ENCODE assay signal across 1 cellular context in genomic region chr5:127696688-127697087, GRCh38.
TF ChIP-seq lines count a peak whose summit lies in the region.

No MANE protein-coding gene starts in this region.

TF ChIP-seq in H1, 55 proteins besides CTCF, POLR2A, EP300 and RAD21:
- TF ChIP-seq HDAC2 (IDR thresholded peaks at IDR 0.05; ENCODE audit: borderline replicate concordance in 1 of 2, low read depth in 2 of 2, low read length in 2 of 2) (no peak), SP2 (IDR thresholded peaks at IDR 0.05; ENCODE audit: low read length) (no peak), KDM1A (IDR thresholded peaks at IDR 0.05; ENCODE audit: borderline replicate concordance, low read length) (no peak)
